In genomic region chr16:60438894-60439293, GRCh38 we compare ENCODE assay signal across 29 cellular contexts.
"Had no signal": no experiment of that assay in that cellular context is flagged by ENCODE, and none has a peak within 500 bp of the region (broad histone marks: within the 10 kb centered on the region; RNA-seq: fewer than 3 reads in every experiment).

No MANE protein-coding gene starts in this region.

- H3K27ac Mint-ChIP-seq: stimulated activated effector memory CD8-positive, alpha-beta T cell treated with anti-CD3 and anti-CD28 coated beads, Interleukin-12 subunit alpha, Interleukin-12 subunit beta, amount 100 ng/mL, for 72 hours; stimulated activated memory B cell treated with anti-CD40 and anti-IgM and Interleukin-4, amounts not matched to agents 10 μg/mL and 1 μg/mL and 100 μg/mL, for 72 hours; stimulated activated naive B cell treated with anti-CD40 and anti-IgM and Interleukin-4, amounts not matched to agents 10 μg/mL and 1 μg/mL and 100 μg/mL, for 72 hours; stimulated activated naive CD8-positive, alpha-beta T cell treated with anti-CD3 and anti-CD28 coated beads, Interleukin-15, amount 100 ng/mL, for 72 hours; stimulated activated naive CD8-positive, alpha-beta T cell treated with anti-CD3 and anti-CD28 coated beads, Interleukin-15, Interleukin-2, amounts not matched to agents 100 ng/mL and 50 ng/mL, for 24 hours; type B pancreatic cell had no signal

- H3K9me3 ChIP-seq: stomach, suprapubic skin, testis, thoracic aorta, thyroid gland, tibial artery, tibial nerve, upper lobe of left lung, upper lobe of right lung, uterus, vagina had no signal

- DNase-seq: stimulated activated CD4-positive, alpha-beta T cell treated with anti-CD3 and anti-CD28 coated beads, Interleukin-2, amount 100 ng/mL, for 48 hours; stimulated activated CD4-positive, alpha-beta T cell treated with anti-CD3 and anti-CD28 coated beads, Interleukin-4, amount 100 ng/mL, for 1 hour; stimulated activated CD4-positive, alpha-beta T cell treated with anti-CD3 and anti-CD28 coated beads, Interleukin-4, amount 100 ng/mL, for 24 hours; stimulated activated CD4-positive, alpha-beta T cell treated with anti-CD3 and anti-CD28 coated beads, Interleukin-4, amount 100 ng/mL, for 4 hours; stimulated activated CD8-positive, alpha-beta memory T cell treated with anti-CD3 and anti-CD28 coated beads, Interleukin-4, amount 100 ng/mL, for 48 hours; stimulated activated naive B cell treated with anti-CD40 and anti-IgM and Interleukin-4, amounts not matched to agents 10 μg/mL and 1 μg/mL and 100 μg/mL, for 72 hours; stimulated activated naive CD4-positive, alpha-beta T cell; stimulated activated naive CD4-positive, alpha-beta T cell treated with Interleukin-2 at 50 U/mL for 16 hours; stimulated activated naive CD8-positive, alpha-beta T cell treated with anti-CD3 and anti-CD28 coated beads, Interleukin-15, amount 100 ng/mL, for 72 hours; stimulated activated naive CD8-positive, alpha-beta T cell treated with anti-CD3 and anti-CD28 coated beads, Interleukin-15, Interleukin-2, amounts not matched to agents 100 U/mL and 50 U/mL, for 24 hours; stomach; substantia nigra; testis; thyroid gland; tibial artery; transverse colon; trophoblast cell; upper lobe of left lung; upper lobe of right lung; uterus had no signal

- H3K9me3 Mint-ChIP-seq: stimulated activated naive CD8-positive, alpha-beta T cell treated with anti-CD3 and anti-CD28 coated beads, Interleukin-15, amount 100 ng/mL, for 72 hours; type B pancreatic cell had no signal

- H3K4me1 Mint-ChIP-seq: stimulated activated effector memory CD8-positive, alpha-beta T cell treated with anti-CD3 and anti-CD28 coated beads, Interleukin-12 subunit alpha, Interleukin-12 subunit beta, amount 100 ng/mL, for 72 hours; stimulated activated memory B cell treated with anti-CD40 and anti-IgM and Interleukin-4, amounts not matched to agents 10 μg/mL and 1 μg/mL and 100 μg/mL, for 72 hours; stimulated activated naive B cell treated with anti-CD40 and anti-IgM and Interleukin-4, amounts not matched to agents 10 μg/mL and 1 μg/mL and 100 μg/mL, for 72 hours; stimulated activated naive CD8-positive, alpha-beta T cell treated with anti-CD3 and anti-CD28 coated beads, Interleukin-15, amount 100 ng/mL, for 72 hours had no signal

- H3K36me3 Mint-ChIP-seq: stimulated activated effector memory CD8-positive, alpha-beta T cell treated with anti-CD3 and anti-CD28 coated beads, Interleukin-12 subunit alpha, Interleukin-12 subunit beta, amount 100 ng/mL, for 72 hours; stimulated activated memory B cell treated with anti-CD40 and anti-IgM and Interleukin-4, amounts not matched to agents 10 μg/mL and 1 μg/mL and 100 μg/mL, for 72 hours; stimulated activated naive B cell treated with anti-CD40 and anti-IgM and Interleukin-4, amounts not matched to agents 10 μg/mL and 1 μg/mL and 100 μg/mL, for 72 hours; type B pancreatic cell had no signal

- H3K27me3 Mint-ChIP-seq: stimulated activated memory B cell treated with anti-CD40 and anti-IgM and Interleukin-4, amounts not matched to agents 10 μg/mL and 1 μg/mL and 100 μg/mL, for 72 hours; stimulated activated naive B cell treated with anti-CD40 and anti-IgM and Interleukin-4, amounts not matched to agents 10 μg/mL and 1 μg/mL and 100 μg/mL, for 72 hours; stimulated activated naive CD8-positive, alpha-beta T cell treated with anti-CD3 and anti-CD28 coated beads, Interleukin-15, amount 100 ng/mL, for 72 hours; stimulated activated naive CD8-positive, alpha-beta T cell treated with anti-CD3 and anti-CD28 coated beads, Interleukin-15, Interleukin-2, amounts not matched to agents 100 ng/mL and 50 ng/mL, for 24 hours; type B pancreatic cell had no signal

- H3K27ac ChIP-seq: stomach, suprapubic skin, testis, thoracic aorta, thyroid gland, tibial artery, tibial nerve, transverse colon, upper lobe of left lung, upper lobe of right lung, uterus, vagina had no signal

- H3K4me1 ChIP-seq: stomach, suprapubic skin, testis, thyroid gland, tibial artery, tibial nerve, transverse colon, upper lobe of left lung, upper lobe of right lung, uterus, vagina had no signal

- ATAC-seq: stimulated activated effector memory CD8-positive, alpha-beta T cell treated with anti-CD3 and anti-CD28 coated beads, Interleukin-12 subunit alpha, Interleukin-12 subunit beta, amount 100 ng/mL, for 72 hours; stimulated activated memory B cell treated with anti-CD40 and anti-IgM and Interleukin-4, amounts not matched to agents 10 μg/mL and 1 μg/mL and 100 μg/mL, for 72 hours; stimulated activated naive B cell treated with anti-CD40 and anti-IgM and Interleukin-4, amounts not matched to agents 10 μg/mL and 1 μg/mL and 100 μg/mL, for 72 hours; stimulated activated naive CD8-positive, alpha-beta T cell treated with anti-CD3 and anti-CD28 coated beads, Interleukin-15, amount 100 ng/mL, for 72 hours; stimulated activated naive CD8-positive, alpha-beta T cell treated with anti-CD3 and anti-CD28 coated beads, Interleukin-15, Interleukin-2, amounts not matched to agents 100 U/mL and 50 U/mL, for 24 hours; upper lobe of right lung had no signal

- H3K36me3 ChIP-seq: stomach, suprapubic skin, thoracic aorta, thyroid gland, tibial artery, tibial nerve, transverse colon, upper lobe of left lung, upper lobe of right lung, uterus, vagina had no signal

- FAIRE-seq: urothelium cell line had no signal

- H3K4me3 ChIP-seq: stomach, suprapubic skin, testis, thoracic aorta, thyroid gland, tibial artery, tibial nerve, transverse colon, upper lobe of left lung, upper lobe of right lung, uterus, vagina had no signal

- H3K4me3 Mint-ChIP-seq: stimulated activated effector memory CD8-positive, alpha-beta T cell treated with anti-CD3 and anti-CD28 coated beads, Interleukin-12 subunit alpha, Interleukin-12 subunit beta, amount 100 ng/mL, for 72 hours; stimulated activated memory B cell treated with anti-CD40 and anti-IgM and Interleukin-4, amounts not matched to agents 10 μg/mL and 1 μg/mL and 100 μg/mL, for 72 hours; stimulated activated naive B cell treated with anti-CD40 and anti-IgM and Interleukin-4, amounts not matched to agents 10 μg/mL and 1 μg/mL and 100 μg/mL, for 72 hours; stimulated activated naive CD8-positive, alpha-beta T cell treated with anti-CD3 and anti-CD28 coated beads, Interleukin-15, amount 100 ng/mL, for 72 hours; stimulated activated naive CD8-positive, alpha-beta T cell treated with anti-CD3 and anti-CD28 coated beads, Interleukin-15, Interleukin-2, amounts not matched to agents 100 ng/mL and 50 ng/mL, for 24 hours; type B pancreatic cell had no signal
